In genomic region chr18:62566818-62567217, GRCh38 we compare ENCODE assay signal across 1 cellular context.
TF ChIP-seq lines count a peak whose summit lies in the region.

No MANE protein-coding gene starts in this region.

TF ChIP-seq in K562, 482 proteins besides CTCF, POLR2A, EP300 and RAD21:
- no peak for TF ChIP-seq SETDB1 (IDR thresholded peaks at IDR 0.05; ENCODE audit: low read length)
- TF ChIP-seq RERE (CRISPR knock-in tag; IDR thresholded peaks at IDR 0.05; ENCODE audit: borderline replicate concordance) = no peak
- TF ChIP-seq SUPT5H (IDR thresholded peaks at IDR 0.05) = no peak
- TF ChIP-seq BRD4 (IDR thresholded peaks at IDR 0.05) = no peak
- no peak for TF ChIP-seq GTF2A2 (tag; IDR thresholded peaks at IDR 0.05)
- TF ChIP-seq MYNN (IDR thresholded peaks at IDR 0.05) = no peak
- TF ChIP-seq MYNN (CRISPR knock-in tag; IDR thresholded peaks at IDR 0.05) = no peak
- peak; percentile 50; the same call in 1 of the 2 replicates for TF ChIP-seq C11orf30 (IDR thresholded peaks at IDR 0.05; ENCODE audit: low read depth)
- peak; percentile 23; the same call in 1 of the 2 replicates for TF ChIP-seq MAFK (IDR thresholded peaks at IDR 0.05; ENCODE audit: low read length)
- TF ChIP-seq NFIC (IDR thresholded peaks at IDR 0.05) = no peak
- TF ChIP-seq ZNF778 (CRISPR knock-in tag; IDR thresholded peaks at IDR 0.05) = no peak
- no peak for TF ChIP-seq ZNF512 (tag; IDR thresholded peaks at IDR 0.05)
- TF ChIP-seq HDAC1 (IDR thresholded peaks at IDR 0.05) = no peak
- 0 out of 2 replicates have a peak, but pooled peaks have one; percentile 24 for TF ChIP-seq MAFG (tag; conservative IDR thresholded peaks at IDR 0.05)
- no peak for TF ChIP-seq ELF1 (tag; IDR thresholded peaks at IDR 0.05)
- no peak for TF ChIP-seq SRSF9 (IDR thresholded peaks at IDR 0.05; ENCODE audit: borderline replicate concordance, low read depth, low read length)
- peak; percentile 31 for TF ChIP-seq MAFF (IDR thresholded peaks at IDR 0.05; ENCODE audit: low read length)
- peak; percentile 81 for TF ChIP-seq ZNF316 (IDR thresholded peaks at IDR 0.05)
- TF ChIP-seq CBX8 (IDR thresholded peaks at IDR 0.05; ENCODE audit: borderline replicate concordance, extremely low read depth, low read depth, low read length, poor library complexity, severe bottlenecking) = no peak
